Comparison of ENCODE assay signal across 21 cellular contexts in the genomic region with DNA sequence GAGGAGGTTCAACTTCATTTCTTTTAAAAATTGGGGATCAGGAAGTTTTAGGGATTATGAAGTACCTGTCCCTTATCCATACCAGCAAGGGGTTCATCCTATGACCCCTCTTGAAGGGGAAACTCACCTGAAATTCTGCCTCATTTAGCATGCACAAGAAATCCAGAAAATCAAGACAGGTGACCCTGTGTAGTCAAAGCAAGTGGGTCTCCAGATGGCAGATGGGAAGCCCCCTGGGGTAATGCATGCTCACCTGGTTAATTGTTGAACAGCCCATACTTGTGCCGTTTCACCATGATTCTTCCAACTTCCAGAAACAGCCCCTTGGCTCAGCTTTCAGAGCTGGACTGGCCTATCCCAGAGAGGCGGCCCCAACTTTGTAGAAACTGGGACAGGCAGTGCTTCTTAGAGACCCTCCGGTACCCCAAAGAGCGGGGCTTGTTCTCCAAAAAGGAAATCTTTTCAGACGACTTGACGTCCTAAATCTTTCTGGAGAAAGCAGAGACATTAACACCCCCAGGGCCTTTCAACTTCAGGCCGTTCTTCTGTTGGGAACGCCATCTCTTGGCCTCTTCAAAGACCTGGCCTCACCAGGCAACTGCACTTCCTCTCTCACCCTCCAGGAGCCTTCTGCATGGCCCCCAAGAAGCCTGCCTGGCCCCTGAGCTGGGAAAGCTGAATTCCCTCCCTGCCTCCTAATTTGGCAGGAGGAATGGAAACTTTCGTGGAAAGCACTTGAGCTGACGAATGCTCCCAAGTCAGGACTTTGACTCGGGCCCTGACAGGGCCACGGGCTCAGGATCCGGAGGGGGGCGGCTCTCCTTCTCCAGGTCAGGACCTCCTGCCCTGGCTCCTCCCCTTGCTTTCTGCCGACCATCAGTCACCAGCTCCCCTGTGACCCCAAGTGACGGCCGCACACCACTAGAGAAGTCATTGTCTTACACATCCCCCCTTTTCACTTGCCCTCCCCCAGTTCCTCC.
DNase-seq lines count a peak whose midpoint lies in the region; ATAC-seq and TF ChIP-seq lines count a peak whose summit lies in the region.
"Had no signal": no experiment of that assay in that cellular context is flagged by ENCODE, and none has a peak within 500 bp of the region (broad histone marks: within the 10 kb centered on the region; RNA-seq: fewer than 3 reads in every experiment).

No MANE protein-coding gene starts in this region.

- TF ChIP-seq POLR2A in heart left ventricle (IDR thresholded peaks at IDR 0.05) (no peak), vagina (IDR thresholded peaks at IDR 0.05) (no peak)

- ATAC-seq in heart left ventricle = peak; percentile 76 to 91 (median 87)
- ATAC-seq: naive thymus-derived CD8-positive, alpha-beta T cell had no signal

- intact Hi-C loops in heart left ventricle (cut with DNase I) (loop anchor here in 1 of 10 donors (2.0 kb wide), 1 partner anchor 43 kb away; no protein-coding TSS in a partner anchor), vagina (cut with DNase I) (no loop called here)

- TF ChIP-seq CTCF in heart left ventricle (IDR thresholded peaks at IDR 0.05) (peak in 10 of 12 donors; percentile 8 to 52 (median 30)), vagina (IDR thresholded peaks at IDR 0.05) (no peak)

- H3K27me3 ChIP-seq in heart left ventricle (peaks cover 0 to 16% (median 0%) of the 10 kb centered on the region in 9 donors), vagina (no peaks in the 10 kb centered on the region)
- H3K27me3 ChIP-seq: ascending aorta had no signal

- peak; percentile 19 for DNase-seq in activated CD8-positive, alpha-beta memory T cell treated with anti-CD3 and anti-CD28 coated beads for 24 hours
- no peak for DNase-seq in activated CD8-positive, alpha-beta memory T cell treated with anti-CD3 and anti-CD28 coated beads, Interleukin-2, amount 50 U/mL, for 4 hours
- DNase-seq in heart left ventricle (peak; percentile 64 to 82 (median 80)), myocyte (ENCODE audit: low read depth) (peak; percentile 20), vagina (ENCODE audit: extremely low spot score in 2 of 2) (peak; percentile 52 to 56)
- DNase-seq in stimulated activated naive CD4-positive, alpha-beta T cell (lab: John Stamatoyannopoulos, UW) = no peak
- DNase-seq in activated CD4-positive, alpha-beta T cell treated with anti-CD3 and anti-CD28 coated beads, Interleukin-2, amount 50 U/mL, for 1 hour = no peak
- DNase-seq in effector CD4-positive, alpha-beta T cell = no peak
- DNase-seq: 8988T; activated gamma-delta T cell treated with Interleukin-2 at 50 U/mL for 16 hours; cortex of kidney; erythroblast; naive thymus-derived CD8-positive, alpha-beta T cell; NCI-H1092; NCI-H82; stimulated activated CD4-positive, alpha-beta T cell treated with anti-CD3 and anti-CD28 coated beads, Interleukin-4, amount 100 ng/mL, for 1 hour; stimulated activated CD8-positive, alpha-beta memory T cell treated with anti-CD3 and anti-CD28 coated beads, Interleukin-4, amount 100 ng/mL, for 48 hours; T-helper 1 cell; thyroid gland had no signal

- H3K27ac ChIP-seq in heart left ventricle (peak overlapping the region in 11 of 12 donors; percentile 28 to 84 (median 72)), vagina (no peak overlapping the region)
- H3K27ac ChIP-seq: ascending aorta, C4-2B, thyroid gland had no signal

- H3K4me3 ChIP-seq in heart left ventricle (peak overlapping the region in 10 of 12 donors; percentile 21 to 60 (median 49)), vagina (no peak overlapping the region)
- H3K4me3 ChIP-seq: thyroid gland had no signal

- 41 to 48% (median 44%) methylated on average over 17 of the region's 17 CpGs for WGBS in heart left ventricle, 4 donors

- H3K4me1 ChIP-seq in heart left ventricle (peaks cover 0 to 31% (median 8%) of the 10 kb centered on the region in 12 donors), vagina (no peaks in the 10 kb centered on the region)
- H3K4me1 ChIP-seq: thyroid gland had no signal

- H3K9me3 ChIP-seq in heart left ventricle (no peaks in the 10 kb centered on the region), vagina (no peaks in the 10 kb centered on the region)
- H3K9me3 ChIP-seq: ascending aorta, thyroid gland had no signal

- no peaks in the 10 kb centered on the region for H3K36me3 ChIP-seq in heart left ventricle
- H3K36me3 ChIP-seq in vagina = no peaks in the 10 kb centered on the region
- H3K36me3 ChIP-seq: ascending aorta, thyroid gland had no signal

Comparison
In these comparisons a context has a peak if more than half of its experiments do, and no peak if none do; other contexts are left out.
1. DNase-seq: peak in activated CD8-positive, alpha-beta memory T cell treated with anti-CD3 and anti-CD28 coated beads for 24 hours (single experiment), heart left ventricle (5 of 5), myocyte (single experiment) and vagina (2 of 2); none in activated CD8-positive, alpha-beta memory T cell treated with anti-CD3 and anti-CD28 coated beads, Interleukin-2, amount 50 U/mL, for 4 hours (single experiment), stimulated activated naive CD4-positive, alpha-beta T cell (0 of 6), activated CD4-positive, alpha-beta T cell treated with anti-CD3 and anti-CD28 coated beads, Interleukin-2, amount 50 U/mL, for 1 hour (single experiment) and effector CD4-positive, alpha-beta T cell (single experiment).
2. H3K4me3 ChIP-seq: peak in heart left ventricle (10 of 12); none in vagina (0 of 2).
3. CTCF ChIP-seq: peak in heart left ventricle (10 of 12); none in vagina (0 of 3).